In the genomic region with DNA sequence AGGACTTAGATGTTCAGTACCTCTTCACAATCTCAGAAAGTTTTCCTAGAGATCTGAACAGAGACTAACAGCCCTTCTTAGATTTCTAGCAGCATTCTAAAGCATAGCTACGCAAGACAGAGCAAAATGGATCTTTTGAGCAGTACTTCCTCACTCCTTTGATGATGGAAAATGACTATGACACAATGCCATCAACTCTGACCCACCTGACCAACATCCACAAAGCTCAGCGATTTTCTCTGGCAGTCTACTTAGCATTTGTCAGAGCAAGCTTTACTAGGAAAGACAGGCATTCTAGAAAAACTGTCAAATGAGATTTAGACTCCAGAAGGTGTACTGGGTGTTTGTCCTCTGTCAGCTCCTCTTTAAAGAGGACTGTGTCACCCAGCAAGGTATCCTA, we compare ENCODE assay signal across 13 cellular contexts.
A peak's percentile ranks its signal among the peaks of the same experiment; 100 is the strongest.
DNase-seq lines count a peak whose midpoint lies in the region; ATAC-seq lines count a peak whose summit lies in the region.
"Had no signal": no experiment of that assay in that cellular context is flagged by ENCODE, and none has a peak within 500 bp of the region (broad histone marks: within the 10 kb centered on the region; RNA-seq: fewer than 3 reads in every experiment).

No MANE protein-coding gene starts in this region.

- H3K4me1 Mint-ChIP-seq in immature natural killer cell: peaks cover 17 to 22% of the 10 kb centered on the region in 2 donors

- peaks cover 0 to 1% (median 0%) of the 10 kb centered on the region in 6 donors for H3K9me3 Mint-ChIP-seq in immature natural killer cell
- H3K9me3 Mint-ChIP-seq: type B pancreatic cell had no signal

- DNase-seq in immature natural killer cell (peak in 1 of 3 donors; percentile 2), SKM-1 (lab: John Stamatoyannopoulos, UW; ENCODE audit: unreplicated experiment) (no peak), right cardiac atrium (no peak)
- no peak for DNase-seq in NK-92 treated with Interleukin-12 subunit alpha and Interleukin-12 subunit beta, amount 100 ng/mL, for 24 hours (lab: John Stamatoyannopoulos, UW)
- DNase-seq: amniotic stem cell, NCI-H2107 had no signal

- no peaks in the 10 kb centered on the region for H3K4me1 ChIP-seq in right cardiac atrium (ENCODE audit: control insufficient read depth, insufficient read depth, low read length)

- ATAC-seq in GM18519 (IDR thresholded peaks at IDR 0.05; ENCODE audit: low FRiP score, unreplicated experiment): peak; percentile 25
- ATAC-seq in GM19463 (IDR thresholded peaks at IDR 0.05; ENCODE audit: unreplicated experiment): peak; percentile 27
- ATAC-seq in HG03460 (IDR thresholded peaks at IDR 0.05; ENCODE audit: unreplicated experiment): peak; percentile 21
- no peak for ATAC-seq in right cardiac atrium

- no peaks in the 10 kb centered on the region for H3K36me3 Mint-ChIP-seq in immature natural killer cell
- H3K36me3 Mint-ChIP-seq: type B pancreatic cell had no signal

- intact Hi-C loops in right cardiac atrium (cut with DNase I): no loop called here

- no peak overlapping the region for H3K27ac ChIP-seq in right cardiac atrium (ENCODE audit: low read length)
- H3K27ac ChIP-seq: VCaP had no signal

- no peaks in the 10 kb centered on the region for H3K27me3 ChIP-seq in right cardiac atrium (ENCODE audit: control insufficient read depth, insufficient read depth)

- no peaks in the 10 kb centered on the region for H3K9me3 ChIP-seq in right cardiac atrium (ENCODE audit: control insufficient read depth, low read length)

- no peak overlapping the region for H3K4me3 ChIP-seq in right cardiac atrium (ENCODE audit: low read length)
- H3K4me3 ChIP-seq: lung had no signal

- peak overlapping the region; percentile 57 to 73 (median 67) for H3K4me3 Mint-ChIP-seq in immature natural killer cell
- H3K4me3 Mint-ChIP-seq: IgD-negative memory B cell, type B pancreatic cell had no signal

- H3K27ac Mint-ChIP-seq in immature natural killer cell: peak overlapping the region; percentile 3 to 77 (median 54)
- H3K27ac Mint-ChIP-seq: type B pancreatic cell had no signal

- peaks cover 0 to 2% (median 0%) of the 10 kb centered on the region in 3 donors for H3K27me3 Mint-ChIP-seq in immature natural killer cell (ENCODE audit: low read depth in 3 of 3)
- H3K27me3 Mint-ChIP-seq: IgD-negative memory B cell had no signal

- 74% methylated on average over 2 of the region's 2 CpGs for WGBS in right cardiac atrium

Comparison
In these comparisons a context has a peak if more than half of its experiments do, and no peak if none do; other contexts are left out.
1. ATAC-seq: peak in GM18519 (single experiment), GM19463 (single experiment) and HG03460 (single experiment); none in right cardiac atrium (0 of 2).